ENCODE assay signal across 2 cellular contexts in genomic region chr12:96045566-96045965, GRCh38.
TF ChIP-seq lines count a peak whose summit lies in the region.

No MANE protein-coding gene starts in this region.

TF ChIP-seq in IMR-90, 13 proteins besides CTCF, POLR2A, EP300 and RAD21:
- no peak for TF ChIP-seq FOS (IDR thresholded peaks at IDR 0.05; ENCODE audit: low read depth, low read length)
- no peak for TF ChIP-seq MXI1 (IDR thresholded peaks at IDR 0.05; ENCODE audit: borderline replicate concordance, low read depth, low read length)
- TF ChIP-seq MAFK (IDR thresholded peaks at IDR 0.05; ENCODE audit: low read depth, low read length): no peak
- no peak for TF ChIP-seq RFX5 (IDR thresholded peaks at IDR 0.05; ENCODE audit: low read depth, low read length)
- TF ChIP-seq MAZ (IDR thresholded peaks at IDR 0.05; ENCODE audit: borderline replicate concordance, low read depth, low read length): no peak
- TF ChIP-seq SMC3 (IDR thresholded peaks at IDR 0.05; ENCODE audit: low read depth, low read length): no peak
- no peak for TF ChIP-seq USF2 (IDR thresholded peaks at IDR 0.05; ENCODE audit: low read depth, low read length)
- TF ChIP-seq RCOR1 (IDR thresholded peaks at IDR 0.05; ENCODE audit: insufficient replicate concordance, low read length): no peak
- no peak for TF ChIP-seq ELK1 (IDR thresholded peaks at IDR 0.05; ENCODE audit: borderline replicate concordance, low read depth, low read length)
- no peak for TF ChIP-seq CHD1 (IDR thresholded peaks at IDR 0.05; ENCODE audit: low read depth, low read length)
- no peak for TF ChIP-seq BHLHE40 (IDR thresholded peaks at IDR 0.05; ENCODE audit: low read depth, low read length)
- no peak for TF ChIP-seq CEBPB (IDR thresholded peaks at IDR 0.05; ENCODE audit: low read depth, low read length)
- TF ChIP-seq NFE2L2 (IDR thresholded peaks at IDR 0.05; ENCODE audit: low read depth, low read length): no peak

TF ChIP-seq in GM23338, 12 proteins besides CTCF, POLR2A, EP300 and RAD21:
- no peak for TF ChIP-seq EZH2 (IDR thresholded peaks at IDR 0.05; ENCODE audit: low read depth, unreplicated experiment)
- TF ChIP-seq STAT1 (IDR thresholded peaks at IDR 0.05; ENCODE audit: unreplicated experiment): no peak
- no peak for TF ChIP-seq ETS1 (IDR thresholded peaks at IDR 0.05)
- TF ChIP-seq CREB1 (CRISPR knock-in tag; IDR thresholded peaks at IDR 0.05; ENCODE audit: low read depth): no peak
- TF ChIP-seq ZNF331 (CRISPR knock-in tag; IDR thresholded peaks at IDR 0.05; ENCODE audit: low read depth): no peak
- no peak for TF ChIP-seq NANOG (IDR thresholded peaks at IDR 0.05; ENCODE audit: borderline replicate concordance)
- no peak for TF ChIP-seq JUNB (IDR thresholded peaks at IDR 0.05; ENCODE audit: unreplicated experiment)
- TF ChIP-seq EZH2phosphoT487 (IDR thresholded peaks at IDR 0.05; ENCODE audit: unreplicated experiment): no peak
- no peak for TF ChIP-seq ZNF114 (CRISPR knock-in tag; IDR thresholded peaks at IDR 0.05)
- TF ChIP-seq REST (IDR thresholded peaks at IDR 0.05; ENCODE audit: unreplicated experiment): no peak
- no peak for TF ChIP-seq ZNF462 (CRISPR knock-in tag; IDR thresholded peaks at IDR 0.05)
- no peak for TF ChIP-seq POLR2AphosphoS5 (IDR thresholded peaks at IDR 0.05; ENCODE audit: low read depth)
